Comparison of ENCODE assay signal across 2 cellular contexts in genomic region chr4:102823897-102824296, GRCh38.
TF ChIP-seq lines count a peak whose summit lies in the region.

No MANE protein-coding gene starts in this region.

TF ChIP-seq in H1, 55 proteins besides CTCF, POLR2A, EP300 and RAD21:
- TF ChIP-seq POLR2AphosphoS5 (IDR thresholded peaks at IDR 0.05; ENCODE audit: low read depth, low read length) (0 out of 2 replicates have a peak, but pooled peaks have one; percentile 22), CEBPB (IDR thresholded peaks at IDR 0.05; ENCODE audit: low read depth, low read length) (no peak)

TF ChIP-seq in neural cell, 6 proteins besides CTCF, POLR2A, EP300 and RAD21:
- TF ChIP-seq REST (IDR thresholded peaks at IDR 0.05; ENCODE audit: borderline replicate concordance) (no peak), POLR2AphosphoS5 (IDR thresholded peaks at IDR 0.05) (no peak), TAF1 (IDR thresholded peaks at IDR 0.05; ENCODE audit: low read depth) (no peak), MXI1 (conservative IDR thresholded peaks at IDR 0.05; ENCODE audit: poor library complexity, severe bottlenecking) (no peak), SMC3 (conservative IDR thresholded peaks at IDR 0.05; ENCODE audit: poor library complexity) (no peak)
TF ChIP-seq in neural cell: peak in this region for 0.
